8 cellular contexts compared by ENCODE assay signal in genomic region chr13:50357586-50358118, GRCh38.
DNase-seq lines count a peak whose midpoint lies in the region; ATAC-seq and TF ChIP-seq lines count a peak whose summit lies in the region.

No MANE protein-coding gene starts in this region.

- H3F3A ChIP-seq in GM23248 (ENCODE audit: insufficient read depth): peaks cover 19% of the 10 kb centered on the region

- TF ChIP-seq POLR2A in gastrocnemius medialis (IDR thresholded peaks at IDR 0.05) (no peak), thyroid gland (IDR thresholded peaks at IDR 0.05) (no peak)

- H2AFZ ChIP-seq in GM23248: peak overlapping the region; percentile 22

- no peaks in the 10 kb centered on the region for H3K9me2 ChIP-seq in GM23248 (ENCODE audit: insufficient read depth)

- no peaks in the 10 kb centered on the region for H3K36me3 ChIP-seq in GM23248 (ENCODE audit: low read depth)
- H3K36me3 ChIP-seq in RWPE2 (ENCODE audit: low read depth): no peaks in the 10 kb centered on the region
- H3K36me3 ChIP-seq in gastrocnemius medialis: no peaks in the 10 kb centered on the region
- H3K36me3 ChIP-seq in thyroid gland: no peaks in the 10 kb centered on the region

- H3K27ac ChIP-seq in GM23248 (0 out of 2 replicates have a peak overlapping the region, but pooled peaks have one; percentile 14), RWPE2 (ENCODE audit: poor library complexity, severe bottlenecking) (no peak overlapping the region), gastrocnemius medialis (peak overlapping the region in 3 of 4 donors; percentile 1 to 58 (median 7)), thyroid gland (no peak overlapping the region)

- H3K4me1 ChIP-seq in GM23248 (ENCODE audit: insufficient read depth) (peaks cover 27% of the 10 kb centered on the region), RWPE2 (ENCODE audit: insufficient read depth, poor library complexity, severe bottlenecking) (no peaks in the 10 kb centered on the region), gastrocnemius medialis (peaks cover 15% of the 10 kb centered on the region in 2 donors), thyroid gland (peaks cover 31 to 39% of the 10 kb centered on the region in 2 donors)

- 7 to 11% methylated on average over 9 of the region's 9 CpGs for WGBS in GM23248 (ENCODE audit: low coverage in 1 of 2, low lambda C conversion rate in 2 of 2, missing lambda C conversion rate in 2 of 2), 2 experiments
- 63 to 66% methylated on average over 9 of the region's 9 CpGs for whole genome bisulfite sequencing in thyroid gland, 2 donors

- no peak overlapping the region; the same call in 1 of the 2 replicates for H3K9ac ChIP-seq in GM23248

- H3K9me3 ChIP-seq in GM23248 (ENCODE audit: low read depth) (no peaks in the 10 kb centered on the region), RWPE2 (ENCODE audit: severe bottlenecking) (no peaks in the 10 kb centered on the region), gastrocnemius medialis (no peaks in the 10 kb centered on the region), thyroid gland (no peaks in the 10 kb centered on the region)

- H3K79me2 ChIP-seq in GM23248 (ENCODE audit: insufficient read depth): no peaks in the 10 kb centered on the region

- intact Hi-C loops in gastrocnemius medialis (cut with DNase I; ENCODE audit: low total_unique reads): no loop called here
- intact Hi-C loops in thyroid gland (cut with DNase I): no loop called here

- DNase-seq in GM23248 (peak; percentile 89), RWPE2 (ENCODE audit: low spot score) (no peak), globus pallidus (ENCODE audit: low spot score) (peak; percentile 45), gastrocnemius medialis (no peak), NCI-H2081 treated with DMSO at 0.1 percent for 48 hours (lab: John Stamatoyannopoulos, UW) (no peak), thyroid gland (no peak), NCI-H1048 (lab: John Stamatoyannopoulos, UW) (no peak)

- H3K27me3 ChIP-seq in GM23248 (replicated peaks; ENCODE audit: insufficient read depth) (no peaks in the 10 kb centered on the region), RWPE2 (ENCODE audit: insufficient read depth, poor library complexity, severe bottlenecking) (no peaks in the 10 kb centered on the region), gastrocnemius medialis (no peaks in the 10 kb centered on the region), thyroid gland (no peaks in the 10 kb centered on the region)

- no peak for TF ChIP-seq CTCF in RWPE2 (IDR thresholded peaks at IDR 0.05; ENCODE audit: poor library complexity, severe bottlenecking)
- TF ChIP-seq CTCF in gastrocnemius medialis (IDR thresholded peaks at IDR 0.05 in 4 of 5, conservative IDR thresholded peaks at IDR 0.05 in 1 of 5): no peak
- TF ChIP-seq CTCF in thyroid gland (IDR thresholded peaks at IDR 0.05): no peak

- peak; percentile 40; the same call in 2 of the 3 replicates for ATAC-seq in RWPE2 (ENCODE audit: low read depth)
- peak; percentile 45 to 69 for ATAC-seq in gastrocnemius medialis
- ATAC-seq in GM19023 (IDR thresholded peaks at IDR 0.05; ENCODE audit: unreplicated experiment): no peak

- H4K20me1 ChIP-seq in GM23248 (ENCODE audit: insufficient read depth): no peaks in the 10 kb centered on the region

- H3K4me2 ChIP-seq in GM23248 (ENCODE audit: unreplicated experiment): peak overlapping the region; percentile 33

- in situ Hi-C loops in GM23248 (cut with MboI): no loop called here
- in situ Hi-C loops in gastrocnemius medialis (cut with MboI; ENCODE audit: low sequenced_read_pairs in 4 of 4): no loop called here

- H3K4me3 ChIP-seq in GM23248: peak overlapping the region; percentile 9; the same call in 1 of the 2 replicates
- H3K4me3 ChIP-seq in RWPE2 (ENCODE audit: severe bottlenecking): no peak overlapping the region
- H3K4me3 ChIP-seq in gastrocnemius medialis: no peak overlapping the region
- no peak overlapping the region for H3K4me3 ChIP-seq in thyroid gland (replicated peaks in 1 of 3)

Comparison
In these comparisons a context has a peak if more than half of its experiments do, and no peak if none do; other contexts are left out.
1. DNase-seq: peak in GM23248 (single experiment) and globus pallidus (single experiment); none in RWPE2 (single experiment), gastrocnemius medialis (0 of 2), NCI-H2081 treated with DMSO at 0.1 percent for 48 hours (single experiment), thyroid gland (0 of 2) and NCI-H1048 (single experiment).
2. H3K27ac ChIP-seq: peak in GM23248 (single experiment) and gastrocnemius medialis (3 of 4); none in RWPE2 (single experiment) and thyroid gland (0 of 3).